ENCODE assay signal across 8 cellular contexts in genomic region chr17:78019367-78019975, GRCh38.
DNase-seq lines count a peak whose midpoint lies in the region; ATAC-seq, FAIRE-seq and TF ChIP-seq lines count a peak whose summit lies in the region.

No MANE protein-coding gene starts in this region.

- intact Hi-C loops in endothelial cell of umbilical vein (cut with micrococcal nuclease): loop anchor here (1.0 to 5.0 kb wide), 3 partner anchors 66 to 232 kb away; no protein-coding TSS in a partner anchor
- intact Hi-C loops in prostate gland (cut with DNase I): no loop called here

- H3K9ac ChIP-seq in endothelial cell of umbilical vein (replicated peaks; ENCODE audit: extremely low read depth, insufficient read depth, low read length): no peak overlapping the region

- H3K9me3 ChIP-seq in endothelial cell of umbilical vein (replicated peaks; ENCODE audit: control insufficient read depth, insufficient read depth, low read length) (no peaks in the 10 kb centered on the region), prostate gland (no peaks in the 10 kb centered on the region)

- H3K27me3 ChIP-seq in endothelial cell of umbilical vein (ENCODE audit: control insufficient read depth in 2 of 2, insufficient read depth in 2 of 2, low read length in 2 of 2): no peaks in the 10 kb centered on the region
- H3K27me3 ChIP-seq in prostate gland (replicated peaks; ENCODE audit: insufficient read depth): no peaks in the 10 kb centered on the region

- ATAC-seq in GM21515 (IDR thresholded peaks at IDR 0.05; ENCODE audit: unreplicated experiment) (no peak), HG02763 (IDR thresholded peaks at IDR 0.05; ENCODE audit: unreplicated experiment) (no peak)

- H3K4me3 ChIP-seq in AG10803 (ENCODE audit: low read length) (no peak overlapping the region), endothelial cell of umbilical vein (replicated peaks in 1 of 3; ENCODE audit: insufficient read depth in 1 of 3, low read depth in 1 of 3, low read length in 3 of 3) (no peak overlapping the region), prostate gland (no peak overlapping the region)

- H3K79me2 ChIP-seq in endothelial cell of umbilical vein (ENCODE audit: control insufficient read depth, insufficient read depth, low read length): no peaks in the 10 kb centered on the region

- CTCF ChIA-PET in endothelial cell of umbilical vein (lab: Charles Lee): interaction anchor here (0.6 to 5.3 kb wide), 51 partner anchors 10 to 518 kb away, joined by 3 to 116 read pairs (median 5); partner anchors contain the start of gene TNRC6C

- no peaks in the 10 kb centered on the region for H4K20me1 ChIP-seq in endothelial cell of umbilical vein (replicated peaks; ENCODE audit: control insufficient read depth, extremely low read depth, insufficient read depth, low read length)

- H3K4me1 ChIP-seq in endothelial cell of umbilical vein (ENCODE audit: control insufficient read depth, extremely low read depth, insufficient read depth, low read length) (no peaks in the 10 kb centered on the region), prostate gland (replicated peaks) (no peaks in the 10 kb centered on the region)

- POLR2A ChIA-PET in endothelial cell of umbilical vein (lab: Charles Lee): interaction anchor here (1.5 kb wide), 1 partner anchor 61 kb away, joined by 8 read pairs; the partner anchor contains the start of gene TNRC6C

- TF ChIP-seq POLR2A in endothelial cell of umbilical vein (IDR thresholded peaks at IDR 0.05; ENCODE audit: low read depth, low read length) (no peak), prostate gland (IDR thresholded peaks at IDR 0.05) (no peak), H54 (IDR thresholded peaks at IDR 0.05; ENCODE audit: low read depth, low read length) (no peak)

- dilution Hi-C loops in endothelial cell of umbilical vein (cut with MboI; ENCODE audit: extremely low pct_ligation_motif_present, low sequenced_read_pairs): no loop called here

- BruUV-seq in endothelial cell of umbilical vein (replicated peaks; lab: Mats Ljungman, UMichigan): no TSS peak

- no peak overlapping the region for H3K27ac ChIP-seq in endothelial cell of umbilical vein (ENCODE audit: insufficient read depth, low read depth, low read length)
- no peak overlapping the region for H3K27ac ChIP-seq in prostate gland

- H2AFZ ChIP-seq in endothelial cell of umbilical vein (ENCODE audit: low read depth, low read length): no peak overlapping the region

- no peak overlapping the region for H3K4me2 ChIP-seq in endothelial cell of umbilical vein (ENCODE audit: insufficient read depth, low read length)

- peak; percentile 28 for FAIRE-seq in endothelial cell of umbilical vein (lab: Jason Lieb, UNC)
- no peak for FAIRE-seq in H54 (lab: Jason Lieb, UNC)

- H3K9me1 ChIP-seq in endothelial cell of umbilical vein (replicated peaks; ENCODE audit: control insufficient read depth, extremely low read depth, insufficient read depth, low read length): no peaks in the 10 kb centered on the region

- TF ChIP-seq CTCF in AG10803 (conservative IDR thresholded peaks at IDR 0.05; ENCODE audit: low read length): peak; percentile 72
- TF ChIP-seq CTCF in GM12872 (IDR thresholded peaks at IDR 0.05; ENCODE audit: insufficient read depth, low read depth, low read length): peak; percentile 48
- TF ChIP-seq CTCF in endothelial cell of umbilical vein (IDR thresholded peaks at IDR 0.05; ENCODE audit: extremely low read depth in 1 of 2, insufficient read depth in 1 of 2, low read depth in 1 of 2, low read length in 2 of 2): peak; percentile 19 to 28
- TF ChIP-seq CTCF in prostate gland (IDR thresholded peaks at IDR 0.05): peak; percentile 18 to 70 (median 60)

- no peaks in the 10 kb centered on the region for H3K36me3 ChIP-seq in endothelial cell of umbilical vein (ENCODE audit: control insufficient read depth in 2 of 2, extremely low read depth in 1 of 2, insufficient read depth in 2 of 2, low read length in 2 of 2)
- no peaks in the 10 kb centered on the region for H3K36me3 ChIP-seq in prostate gland

- DNase-seq in AG10803 (ENCODE audit: low read depth): peak; percentile 63
- DNase-seq in OCI-M1 (lab: John Stamatoyannopoulos, UW): peak; percentile 65
- DNase-seq in endothelial cell of umbilical vein (ENCODE audit: low read depth, low spot score): peak; percentile 56
- DNase-seq in prostate gland (ENCODE audit: low spot score): no peak
- DNase-seq in H54 (ENCODE audit: insufficient read length, low spot score): no peak

TF ChIP-seq in endothelial cell of umbilical vein, 7 proteins besides CTCF, POLR2A, EP300 and RAD21:
- TF ChIP-seq FOS (IDR thresholded peaks at IDR 0.05; ENCODE audit: borderline replicate concordance, insufficient read depth, low read length): no peak
- no peak for TF ChIP-seq GATA2 (IDR thresholded peaks at IDR 0.05; ENCODE audit: insufficient read depth, insufficient read length, low read depth, low read length)
- no peak for TF ChIP-seq EZH2 (IDR thresholded peaks at IDR 0.05; ENCODE audit: borderline replicate concordance, low read depth, low read length, severe bottlenecking)
- TF ChIP-seq MYC (IDR thresholded peaks at IDR 0.05; ENCODE audit: low read depth, low read length): no peak

Comparison
In these comparisons a context has a peak if more than half of its experiments do, and no peak if none do; other contexts are left out.
1. DNase-seq: peak in AG10803 (single experiment), OCI-M1 (single experiment) and endothelial cell of umbilical vein (single experiment); none in prostate gland (single experiment) and H54 (single experiment).
2. Peak in every context shown above with its lines, with median percentiles within 50 percentile points of each other: CTCF ChIP-seq.